ENCODE assay signal across 19 cellular contexts in genomic region chr3:191686626-191687025, GRCh38.
"Had no signal": no experiment of that assay in that cellular context is flagged by ENCODE, and none has a peak within 500 bp of the region (broad histone marks: within the 10 kb centered on the region; RNA-seq: fewer than 3 reads in every experiment).

No MANE protein-coding gene starts in this region.

- ATAC-seq: esophagus mucosa; gastroesophageal sphincter; left lung; natural killer cell; stimulated activated effector memory CD8-positive, alpha-beta T cell treated with anti-CD3 and anti-CD28 coated beads, Interleukin-12 subunit alpha, Interleukin-12 subunit beta, amount 100 ng/mL, for 72 hours; stimulated activated naive CD8-positive, alpha-beta T cell treated with anti-CD3 and anti-CD28 coated beads, Interleukin-15, Interleukin-2, amounts not matched to agents 100 U/mL and 50 U/mL, for 24 hours had no signal

- H3K9me3 ChIP-seq: gastroesophageal sphincter, left lung, tibial artery, upper lobe of left lung, uterus had no signal

- H3K27me3 ChIP-seq: gastroesophageal sphincter, left lung, tibial artery, upper lobe of left lung, uterus had no signal

- DNase-seq: dorsolateral prefrontal cortex; effector memory CD4-positive, alpha-beta T cell; glutamatergic neuron; islet precursor cell; left lung; natural killer cell; posterior cingulate gyrus; stimulated activated CD4-positive, alpha-beta T cell treated with anti-CD3 and anti-CD28 coated beads, Interleukin-4, amount 100 ng/mL, for 1 hour; stimulated activated CD8-positive, alpha-beta memory T cell treated with anti-CD3 and anti-CD28 coated beads, Interleukin-4, amount 100 ng/mL, for 48 hours; stimulated activated naive CD8-positive, alpha-beta T cell treated with anti-CD3 and anti-CD28 coated beads, Interleukin-15, Interleukin-2, amounts not matched to agents 100 U/mL and 50 U/mL, for 24 hours; tibial artery; upper lobe of left lung; uterus had no signal

- H3K4me3 ChIP-seq: coronary artery, dorsolateral prefrontal cortex, gastroesophageal sphincter, left lung, lung, smooth muscle cell, tibial artery, upper lobe of left lung, uterus had no signal

- H3K4me1 ChIP-seq: gastroesophageal sphincter, left lung, tibial artery, upper lobe of left lung, uterus had no signal

- H3K4me2 ChIP-seq: smooth muscle cell had no signal

- H3K36me3 ChIP-seq: gastroesophageal sphincter, left lung, tibial artery, upper lobe of left lung had no signal

- H3K27ac ChIP-seq: coronary artery, dorsolateral prefrontal cortex, gastroesophageal sphincter, left lung, tibial artery, upper lobe of left lung, uterus had no signal
